17 cellular contexts compared by ENCODE assay signal in the genomic region with DNA sequence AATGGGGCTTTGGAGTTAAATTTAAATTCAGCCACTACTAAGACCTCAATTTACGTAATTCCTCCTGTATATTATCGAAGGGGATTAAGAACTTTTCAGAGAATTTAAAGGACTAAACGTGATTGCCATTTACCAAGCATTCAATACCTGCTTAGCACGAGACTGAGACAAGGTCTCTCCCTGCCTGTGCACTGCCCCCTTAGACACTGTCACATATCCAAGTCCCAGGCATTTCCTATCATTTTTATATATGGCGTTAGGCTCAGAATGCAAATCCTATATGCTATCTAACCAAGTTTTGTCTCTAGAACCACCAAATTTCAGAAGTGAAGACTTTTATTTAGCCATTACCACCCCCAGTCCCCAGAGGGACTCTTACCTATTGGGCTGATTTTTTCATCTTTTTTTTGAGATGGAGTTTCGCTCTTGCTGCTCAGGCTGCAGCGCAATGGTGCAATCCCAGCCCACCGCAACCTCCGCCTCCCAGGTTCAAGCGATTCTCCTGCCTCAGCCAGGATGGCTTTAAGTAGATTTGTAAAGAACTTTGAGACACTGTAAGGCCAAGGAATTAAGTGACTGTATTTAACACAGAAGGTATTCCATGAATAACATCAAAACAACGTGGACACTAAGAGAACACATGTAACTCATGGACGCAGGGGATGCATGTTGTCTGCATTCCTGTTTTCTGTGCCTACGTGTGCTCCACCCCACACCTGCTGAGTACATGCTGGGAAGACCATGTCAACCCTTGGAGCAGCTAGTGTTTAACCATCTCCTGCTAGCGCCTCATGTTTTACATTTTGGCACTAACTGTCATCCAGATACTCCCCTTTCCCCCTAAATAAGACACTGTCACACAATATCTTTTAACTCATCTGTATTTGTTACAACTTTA. TPM values are rescaled to one million over a fixed set of nuclear protein-coding genes. Genes with fewer than 3 reads are reported as not detected.
DNase-seq lines count a peak whose midpoint lies in the region; ATAC-seq, FAIRE-seq and TF ChIP-seq lines count a peak whose summit lies in the region.
"Had no signal": no experiment of that assay in that cellular context is flagged by ENCODE, and none has a peak within 500 bp of the region (broad histone marks: within the 10 kb centered on the region; RNA-seq: fewer than 3 reads in every experiment).

No MANE protein-coding gene starts in this region.

- H2BK20ac ChIP-seq in H1 (ENCODE audit: low read length): no peak overlapping the region

- H3K4me1 ChIP-seq in cardiac muscle cell (ENCODE audit: low read depth) (peaks cover 17% of the 10 kb centered on the region), PC-9 (replicated peaks; ENCODE audit: insufficient read depth) (peaks cover 47% of the 10 kb centered on the region), H1 (replicated peaks in 1 of 4; ENCODE audit: control insufficient read depth in 3 of 4, insufficient read depth in 4 of 4, low read length in 3 of 4) (peaks cover under 1 to 8% (median 2%) of the 10 kb centered on the region in 4 experiments)

- H4K20me1 ChIP-seq in PC-9 (ENCODE audit: insufficient read depth) (peaks cover 57% of the 10 kb centered on the region), H1 (replicated peaks in 1 of 2; ENCODE audit: control insufficient read depth in 1 of 2, insufficient read depth in 2 of 2, low read length in 2 of 2) (peaks cover 7 to 9% of the 10 kb centered on the region in 2 experiments)

- TF ChIP-seq RAD21 in H1 (IDR thresholded peaks at IDR 0.05 in 1 of 2, conservative IDR thresholded peaks at IDR 0.05 in 1 of 2; ENCODE audit: low read depth in 2 of 2, low read length in 2 of 2): no peak

- POLR2A ChIA-PET in PC-9 (lab: Charles Lee; ENCODE audit: unreplicated experiment): interaction anchor here (0.6 kb wide), 1 partner anchor 9 kb away, joined by 4 read pairs; no protein-coding TSS in a partner anchor
- POLR2A ChIA-PET in H1 (lab: Charles Lee; ENCODE audit: partially characterized antibody): interaction anchor here (0.5 to 1.3 kb wide), 2 partner anchors 30 to 309 kb away, joined by 3 read pairs; no protein-coding TSS in a partner anchor

- TF ChIP-seq EP300 in H1 (IDR thresholded peaks at IDR 0.05; ENCODE audit: borderline replicate concordance in 1 of 2, low read depth in 2 of 2, low read length in 2 of 2): no peak

- H2BK15ac ChIP-seq in H1 (ENCODE audit: low read length): no peak overlapping the region

- no peak overlapping the region for H3K23ac ChIP-seq in H1 (ENCODE audit: insufficient read length)

- H2BK120ac ChIP-seq in H1 (replicated peaks; ENCODE audit: low read depth, low read length): no peak overlapping the region

- H3K36me3 ChIP-seq in cardiac muscle cell (peaks cover 61% of the 10 kb centered on the region), PC-9 (ENCODE audit: low read depth) (peaks cover 71% of the 10 kb centered on the region), H1 (ENCODE audit: control insufficient read depth in 2 of 4, insufficient read depth in 4 of 4, low read length in 3 of 4) (peaks cover 32 to 73% (median 61%) of the 10 kb centered on the region in 4 experiments)

- H3F3A ChIP-seq in PC-9 (ENCODE audit: insufficient read depth, low read depth): peaks cover 91% of the 10 kb centered on the region

- no peak overlapping the region for H4K8ac ChIP-seq in H1 (ENCODE audit: extremely low read depth, insufficient read depth, low read length)

- ATAC-seq in HG02759 (IDR thresholded peaks at IDR 0.05; ENCODE audit: unreplicated experiment): no peak
- ATAC-seq: esophagus mucosa, HCT116, left lung had no signal

- H3K23me2 ChIP-seq in H1 (ENCODE audit: low read depth, low read length): no peaks in the 10 kb centered on the region; the same call in 1 of the 2 replicates

- H3K4me2 ChIP-seq in PC-9 (no peak overlapping the region), H1 (ENCODE audit: insufficient read depth in 1 of 2, low read depth in 2 of 2, low read length in 2 of 2) (no peak overlapping the region)

- H3K4me3 ChIP-seq in cardiac muscle cell (no peak overlapping the region), PC-9 (no peak overlapping the region), H1 (ENCODE audit: extremely low read depth in 1 of 4, insufficient read depth in 2 of 4, low read depth in 3 of 4, low read length in 4 of 4) (no peak overlapping the region)
- H3K4me3 ChIP-seq: left lung, sigmoid colon had no signal

- no peak overlapping the region for H2AK5ac ChIP-seq in H1 (ENCODE audit: low read depth, low read length)

- no peak overlapping the region for H3K56ac ChIP-seq in H1 (replicated peaks; ENCODE audit: insufficient read length, low read depth, low read length)

- H4K91ac ChIP-seq in H1 (replicated peaks; ENCODE audit: insufficient read length, low read length): no peak overlapping the region

- no peaks in the 10 kb centered on the region; the same call in 1 of the 2 replicates for H3K79me1 ChIP-seq in H1 (ENCODE audit: low read depth, low read length)

- DNase-seq in cardiac muscle cell (ENCODE audit: low read depth in 1 of 2, low spot score in 1 of 2): no peak
- DNase-seq in cardiac septum (ENCODE audit: low spot score): no peak
- DNase-seq in PC-9: no peak
- no peak for DNase-seq in H1 (ENCODE audit: low read depth in 1 of 2, low spot score in 2 of 2)
- DNase-seq in UCSD-AML1 (lab: John Stamatoyannopoulos, UW; ENCODE audit: unreplicated experiment): no peak
- DNase-seq in NCI-H2081 treated with DMSO at 0.1 percent for 48 hours (lab: John Stamatoyannopoulos, UW): no peak
- DNase-seq: left lung, NCI-H2171 treated with DMSO at 0.1 percent for 48 hours, occipital lobe, RPMI8226, sigmoid colon, SW 1271 had no signal

- peak in 1 of 2 experiments; percentile 35; a peak in 1 of 3 replicates for TF ChIP-seq POLR2A in H1 (IDR thresholded peaks at IDR 0.05; ENCODE audit: control extremely low read depth in 1 of 2, low read depth in 2 of 2, low read length in 2 of 2)

- H3K79me2 ChIP-seq in PC-9 (ENCODE audit: low read depth): peaks cover 54% of the 10 kb centered on the region
- peaks cover 2 to 22% of the 10 kb centered on the region in 2 experiments; a peak in 3 of 4 replicates for H3K79me2 ChIP-seq in H1 (ENCODE audit: control insufficient read depth in 1 of 2, insufficient read depth in 2 of 2, low read length in 2 of 2)

- H2BK12ac ChIP-seq in H1 (ENCODE audit: low read depth, low read length): no peak overlapping the region

- 81% methylated on average over 14 of the region's 14 CpGs; no CpG with 5 or more reads in 1 of the 2 experiments for WGBS in H1 (ENCODE audit: extremely low coverage in 1 of 2, insufficient coverage in 1 of 2, insufficient read length in 1 of 2, insufficient replicate concordance in 2 of 2, low coverage in 1 of 2, low lambda C conversion rate in 2 of 2, missing lambda C conversion rate in 1 of 2), 2 experiments

- CTCF ChIA-PET in PC-9 (lab: Charles Lee): no interaction called here
- CTCF ChIA-PET in H1 (lab: Charles Lee; ENCODE audit: partially characterized antibody): interaction anchor here (1.0 to 3.0 kb wide), 2 partner anchors 34 kb away, joined by 3 to 14 read pairs; no protein-coding TSS in a partner anchor

- no peak overlapping the region for H3K4ac ChIP-seq in H1 (replicated peaks; ENCODE audit: insufficient read length, low read depth, low read length)

- no peak overlapping the region for H2AFZ ChIP-seq in PC-9
- H2AFZ ChIP-seq in H1 (ENCODE audit: low read length): no peak overlapping the region

- no peak for FAIRE-seq in H1 (lab: Jason Lieb, UNC)
- FAIRE-seq: bronchial epithelial cell had no signal

- no peaks in the 10 kb centered on the region for H3K27me3 ChIP-seq in cardiac muscle cell
- no peaks in the 10 kb centered on the region for H3K27me3 ChIP-seq in PC-9 (ENCODE audit: insufficient read depth, low read depth)
- H3K27me3 ChIP-seq in H1 (replicated peaks in 1 of 4; ENCODE audit: control insufficient read depth in 3 of 4, extremely low read depth in 1 of 4, insufficient read depth in 3 of 4, low read length in 3 of 4): no peaks in the 10 kb centered on the region
- H3K27me3 ChIP-seq: left lung, sigmoid colon had no signal

- no peaks in the 10 kb centered on the region for H3K9me2 ChIP-seq in PC-9 (ENCODE audit: insufficient read depth)

- intact Hi-C loops in cardiac septum (cut with DNase I) (no loop called here), PC-9 (cut with micrococcal nuclease; ENCODE audit: unreplicated experiment) (loop anchor here (10.0 kb wide), 1 partner anchor 1254 kb away; a partner anchor contains a TSS)

- H3K9me3 ChIP-seq in cardiac muscle cell (ENCODE audit: low read depth) (no peaks in the 10 kb centered on the region), PC-9 (ENCODE audit: insufficient read depth, low read depth) (no peaks in the 10 kb centered on the region), H1 (ENCODE audit: insufficient read depth in 2 of 2, low read depth in 1 of 2, low read length in 1 of 2) (no peaks in the 10 kb centered on the region)
- H3K9me3 ChIP-seq: left lung, sigmoid colon had no signal

- H3K9ac ChIP-seq in H1 (replicated peaks in 1 of 4; ENCODE audit: extremely low read depth in 1 of 4, low read depth in 3 of 4, low read length in 3 of 4): no peak overlapping the region

- no TSS peak for BruUV-seq in PC-9 (replicated peaks; lab: Mats Ljungman, UMichigan)

- H3K27ac ChIP-seq in cardiac muscle cell (peak overlapping the region; percentile 21), PC-9 (peak overlapping the region; percentile 70), H1 (ENCODE audit: low read depth, low read length) (no peak overlapping the region)
- H3K27ac ChIP-seq: left lung, sigmoid colon, VCaP had no signal

- TF ChIP-seq CTCF in cardiac muscle cell (IDR thresholded peaks at IDR 0.05; ENCODE audit: low read depth, low read length) (no peak), PC-9 (conservative IDR thresholded peaks at IDR 0.05) (no peak), H1 (IDR thresholded peaks at IDR 0.05; ENCODE audit: control extremely low read depth in 1 of 3, insufficient read depth in 1 of 3, low read depth in 1 of 3, low read length in 3 of 3) (no peak)

- H4K5ac ChIP-seq in H1 (ENCODE audit: insufficient read length, low read depth, low read length): no peak overlapping the region

- no peak overlapping the region for H2BK5ac ChIP-seq in H1 (ENCODE audit: low read depth, low read length)

- H3K18ac ChIP-seq in H1 (ENCODE audit: extremely low read depth, low read length): no peak overlapping the region

- H3K14ac ChIP-seq in H1 (ENCODE audit: insufficient read length): no peak overlapping the region

RNA-seq across cellular contexts. Expression of a gene that starts 6.4 kb away (rescaled TPM):
- total RNA-seq in cardiac muscle cell: 142 and 269 TPM in 2 replicates
- polyA plus RNA-seq in cardiac muscle cell: 598 and 1,021 TPM in 2 replicates
- 475 TPM for total RNA-seq in cardiac septum
- 1,314 and 1,931 TPM in 2 replicates for total RNA-seq in PC-9 (2021)
- 846 and 878 TPM in 2 replicates for total RNA-seq in H1 (2021; fragmentation: NEBNext Ultra II Directional; extraction: Animal tissue kit (Norgen Biotek cat#: 25700))
- 207 and 339 TPM in 2 replicates for polyA plus RNA-seq in H1 (2011; rRNA removed)
- polyA plus RNA-seq in H1 (2011; cell fraction: cytosol; rRNA removed): 573 TPM
- 133 TPM for polyA plus RNA-seq in H1 (2011; cell fraction: nucleus; rRNA removed)
- 633 to 1,199 TPM (median 736 TPM) in 4 replicates for polyA plus RNA-seq in H1 (2012, experiment 1 of 2)
- polyA plus RNA-seq in H1 (2012, experiment 2 of 2): 57.5 TPM
- 794 TPM for polyA plus RNA-seq in H1 (2013, experiment 1 of 2)
- 842 TPM for polyA plus RNA-seq in H1 (2013, experiment 2 of 2)
- polyA minus RNA-seq in H1 (2011; rRNA and poly(A)+ RNA removed): 567 and 580 TPM in 2 replicates
- polyA minus RNA-seq in H1 (2011; cell fraction: cytosol; rRNA and poly(A)+ RNA removed): 1,082 TPM
- 248 TPM for polyA minus RNA-seq in H1 (2011; cell fraction: nucleus; rRNA and poly(A)+ RNA removed)

RNA-seq across cellular contexts. Expression of a gene that starts 59.3 kb away (rescaled TPM):
- total RNA-seq in cardiac muscle cell (20.5 and 24.0 TPM in 2 replicates), cardiac septum (21.9 TPM), PC-9 (2021) (62.2 and 93.5 TPM in 2 replicates)
- polyA plus RNA-seq in cardiac muscle cell (25.6 and 27.0 TPM in 2 replicates), H1 (2011; rRNA removed) (10.9 and 11.2 TPM in 2 replicates)
- 26.6 and 26.7 TPM in 2 replicates for total RNA-seq in H1 (2021; fragmentation: NEBNext Ultra II Directional; extraction: Animal tissue kit (Norgen Biotek cat#: 25700))
- 14.2 TPM for polyA plus RNA-seq in H1 (2011; cell fraction: cytosol; rRNA removed)
- polyA plus RNA-seq in H1 (2011; cell fraction: nucleus; rRNA removed): 14.9 TPM
- polyA plus RNA-seq in H1 (2012, experiment 1 of 2): 15.3 to 17.9 TPM (median 15.8 TPM) in 4 replicates
- polyA plus RNA-seq in H1 (2012, experiment 2 of 2): 4.0 TPM
- polyA plus RNA-seq in H1 (2013, experiment 1 of 2): 13.7 TPM
- polyA plus RNA-seq in H1 (2013, experiment 2 of 2): 13.7 TPM
- polyA minus RNA-seq in H1 (2011; rRNA and poly(A)+ RNA removed): 35.7 and 35.9 TPM in 2 replicates
- polyA minus RNA-seq in H1 (2011; cell fraction: cytosol; rRNA and poly(A)+ RNA removed): 19.2 TPM
- 35.8 TPM for polyA minus RNA-seq in H1 (2011; cell fraction: nucleus; rRNA and poly(A)+ RNA removed)
